ENCODE assay signal across 1 cellular context in genomic region chr6:110358536-110359148, GRCh38.
TF ChIP-seq lines count a peak whose summit lies in the region.

No MANE protein-coding gene starts in this region.

TF ChIP-seq in GM23338, 12 proteins besides CTCF, POLR2A, EP300 and RAD21 (continued from another document):
- TF ChIP-seq, protein P1, sequence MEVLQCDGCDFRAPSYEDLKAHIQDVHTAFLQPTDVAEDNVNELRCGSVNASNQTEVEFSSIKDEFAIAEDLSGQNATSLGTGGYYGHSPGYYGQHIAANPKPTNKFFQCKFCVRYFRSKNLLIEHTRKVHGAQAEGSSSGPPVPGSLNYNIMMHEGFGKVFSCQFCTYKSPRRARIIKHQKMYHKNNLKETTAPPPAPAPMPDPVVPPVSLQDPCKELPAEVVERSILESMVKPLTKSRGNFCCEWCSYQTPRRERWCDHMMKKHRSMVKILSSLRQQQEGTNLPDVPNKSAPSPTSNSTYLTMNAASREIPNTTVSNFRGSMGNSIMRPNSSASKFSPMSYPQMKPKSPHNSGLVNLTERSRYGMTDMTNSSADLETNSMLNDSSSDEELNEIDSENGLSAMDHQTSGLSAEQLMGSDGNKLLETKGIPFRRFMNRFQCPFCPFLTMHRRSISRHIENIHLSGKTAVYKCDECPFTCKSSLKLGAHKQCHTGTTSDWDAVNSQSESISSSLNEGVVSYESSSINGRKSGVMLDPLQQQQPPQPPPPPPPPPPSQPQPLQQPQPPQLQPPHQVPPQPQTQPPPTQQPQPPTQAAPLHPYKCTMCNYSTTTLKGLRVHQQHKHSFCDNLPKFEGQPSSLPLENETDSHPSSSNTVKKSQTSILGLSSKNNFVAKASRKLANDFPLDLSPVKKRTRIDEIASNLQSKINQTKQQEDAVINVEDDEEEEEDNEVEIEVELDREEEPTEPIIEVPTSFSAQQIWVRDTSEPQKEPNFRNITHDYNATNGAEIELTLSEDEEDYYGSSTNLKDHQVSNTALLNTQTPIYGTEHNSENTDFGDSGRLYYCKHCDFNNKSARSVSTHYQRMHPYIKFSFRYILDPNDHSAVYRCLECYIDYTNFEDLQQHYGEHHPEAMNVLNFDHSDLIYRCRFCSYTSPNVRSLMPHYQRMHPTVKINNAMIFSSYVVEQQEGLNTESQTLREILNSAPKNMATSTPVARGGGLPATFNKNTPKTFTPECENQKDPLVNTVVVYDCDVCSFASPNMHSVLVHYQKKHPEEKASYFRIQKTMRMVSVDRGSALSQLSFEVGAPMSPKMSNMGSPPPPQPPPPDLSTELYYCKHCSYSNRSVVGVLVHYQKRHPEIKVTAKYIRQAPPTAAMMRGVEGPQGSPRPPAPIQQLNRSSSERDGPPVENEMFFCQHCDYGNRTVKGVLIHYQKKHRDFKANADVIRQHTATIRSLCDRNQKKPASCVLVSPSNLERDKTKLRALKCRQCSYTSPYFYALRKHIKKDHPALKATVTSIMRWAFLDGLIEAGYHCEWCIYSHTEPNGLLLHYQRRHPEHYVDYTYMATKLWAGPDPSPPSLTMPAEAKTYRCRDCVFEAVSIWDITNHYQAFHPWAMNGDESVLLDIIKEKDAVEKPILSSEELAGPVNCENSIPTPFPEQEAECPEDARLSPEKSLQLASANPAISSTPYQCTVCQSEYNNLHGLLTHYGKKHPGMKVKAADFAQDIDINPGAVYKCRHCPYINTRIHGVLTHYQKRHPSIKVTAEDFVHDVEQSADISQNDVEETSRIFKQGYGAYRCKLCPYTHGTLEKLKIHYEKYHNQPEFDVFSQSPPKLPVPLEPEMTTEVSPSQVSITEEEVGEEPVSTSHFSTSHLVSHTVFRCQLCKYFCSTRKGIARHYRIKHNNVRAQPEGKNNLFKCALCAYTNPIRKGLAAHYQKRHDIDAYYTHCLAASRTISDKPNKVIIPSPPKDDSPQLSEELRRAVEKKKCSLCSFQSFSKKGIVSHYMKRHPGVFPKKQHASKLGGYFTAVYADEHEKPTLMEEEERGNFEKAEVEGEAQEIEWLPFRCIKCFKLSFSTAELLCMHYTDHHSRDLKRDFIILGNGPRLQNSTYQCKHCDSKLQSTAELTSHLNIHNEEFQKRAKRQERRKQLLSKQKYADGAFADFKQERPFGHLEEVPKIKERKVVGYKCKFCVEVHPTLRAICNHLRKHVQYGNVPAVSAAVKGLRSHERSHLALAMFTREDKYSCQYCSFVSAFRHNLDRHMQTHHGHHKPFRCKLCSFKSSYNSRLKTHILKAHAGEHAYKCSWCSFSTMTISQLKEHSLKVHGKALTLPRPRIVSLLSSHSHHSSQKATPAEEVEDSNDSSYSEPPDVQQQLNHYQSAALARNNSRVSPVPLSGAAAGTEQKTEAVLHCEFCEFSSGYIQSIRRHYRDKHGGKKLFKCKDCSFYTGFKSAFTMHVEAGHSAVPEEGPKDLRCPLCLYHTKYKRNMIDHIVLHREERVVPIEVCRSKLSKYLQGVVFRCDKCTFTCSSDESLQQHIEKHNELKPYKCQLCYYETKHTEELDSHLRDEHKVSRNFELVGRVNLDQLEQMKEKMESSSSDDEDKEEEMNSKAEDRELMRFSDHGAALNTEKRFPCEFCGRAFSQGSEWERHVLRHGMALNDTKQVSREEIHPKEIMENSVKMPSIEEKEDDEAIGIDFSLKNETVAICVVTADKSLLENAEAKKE (CRISPR knock-in tag; IDR thresholded peaks at IDR 0.05) = no peak
- no peak for TF ChIP-seq NANOG (IDR thresholded peaks at IDR 0.05; ENCODE audit: borderline replicate concordance)
- no peak for TF ChIP-seq JUNB (IDR thresholded peaks at IDR 0.05; ENCODE audit: unreplicated experiment)
